1 cellular context compared by ENCODE assay signal in genomic region chr3:152268501-152269422, GRCh38.
TF ChIP-seq lines count a peak whose summit lies in the region.

Gene MBNL1 (plus strand): TSS chr3:152268929. CDS start chr3:152300194, 31,265 bp downstream.

TF ChIP-seq in K562, 482 proteins besides CTCF, POLR2A, EP300 and RAD21 (continued from another document and continues in another):
- TF ChIP-seq PATZ1 (CRISPR knock-in tag; IDR thresholded peaks at IDR 0.05; ENCODE audit: borderline replicate concordance), result no peak
- no peak for TF ChIP-seq NFIX (CRISPR knock-in tag; IDR thresholded peaks at IDR 0.05; ENCODE audit: low read depth)
- no peak for TF ChIP-seq ASH1L (IDR thresholded peaks at IDR 0.05; ENCODE audit: borderline replicate concordance, low read depth, partially characterized antibody)
- TF ChIP-seq ZBTB43 (CRISPR knock-in tag; IDR thresholded peaks at IDR 0.05), result no peak; the same call in 1 of the 2 replicates
- peak; percentile 83 for TF ChIP-seq SUPT5H (IDR thresholded peaks at IDR 0.05)
- TF ChIP-seq ZNF589 (CRISPR knock-in tag; IDR thresholded peaks at IDR 0.05; ENCODE audit: low read depth), result peak; percentile 62; the same call in 1 of the 2 replicates
- TF ChIP-seq ZNF699 (CRISPR knock-in tag; IDR thresholded peaks at IDR 0.05; ENCODE audit: insufficient replicate concordance), result no peak
- no peak for TF ChIP-seq SMC3 (conservative IDR thresholded peaks at IDR 0.05; ENCODE audit: insufficient read depth, low read depth, low read length)
- TF ChIP-seq ZNF318 (IDR thresholded peaks at IDR 0.05; ENCODE audit: borderline replicate concordance in 1 of 2, low read depth in 1 of 2), result no peak
- no peak for TF ChIP-seq ETS2 (tag; IDR thresholded peaks at IDR 0.05; ENCODE audit: borderline replicate concordance, poor library complexity, severe bottlenecking)
- TF ChIP-seq ATF7 (IDR thresholded peaks at IDR 0.05), result peak; percentile 98
- no peak for TF ChIP-seq ZNF77 (CRISPR knock-in tag; IDR thresholded peaks at IDR 0.05)
- TF ChIP-seq ZNF140 (CRISPR knock-in tag; IDR thresholded peaks at IDR 0.05), result no peak
- 0 out of 2 replicates have a peak, but pooled peaks have one; percentile 8 for TF ChIP-seq MAFK (IDR thresholded peaks at IDR 0.05; ENCODE audit: low read length)
- TF ChIP-seq TGIF2 (CRISPR knock-in tag; IDR thresholded peaks at IDR 0.05), result no peak
- TF ChIP-seq NR2F6 (CRISPR knock-in tag; IDR thresholded peaks at IDR 0.05), result no peak
- no peak for TF ChIP-seq TCF15 (CRISPR knock-in tag; IDR thresholded peaks at IDR 0.05)
- TF ChIP-seq ZBTB12 (CRISPR knock-in tag; IDR thresholded peaks at IDR 0.05), result no peak
- TF ChIP-seq FOXK2 (conservative IDR thresholded peaks at IDR 0.05 in 1 of 2, IDR thresholded peaks at IDR 0.05 in 1 of 2; ENCODE audit: low read depth in 2 of 2), result peak in 1 of 2 experiments; percentile 97; a peak in 2 of 4 replicates
- peak; percentile 83 for TF ChIP-seq KDM5B (IDR thresholded peaks at IDR 0.05; ENCODE audit: insufficient replicate concordance, low read depth, low read length)
- peak; percentile 96 for TF ChIP-seq ZBED1 (IDR thresholded peaks at IDR 0.05)
- no peak for TF ChIP-seq PHF20 (IDR thresholded peaks at IDR 0.05; ENCODE audit: partially characterized antibody)
- TF ChIP-seq ETV5 (CRISPR knock-in tag; IDR thresholded peaks at IDR 0.05; ENCODE audit: low read depth), result peak; percentile 94
- peak; percentile 70; the same call in 1 of the 2 replicates for TF ChIP-seq PML (IDR thresholded peaks at IDR 0.05; ENCODE audit: low read length)
- TF ChIP-seq ZC3H4 (CRISPR knock-in tag; IDR thresholded peaks at IDR 0.05; ENCODE audit: borderline replicate concordance), result no peak
- no peak for TF ChIP-seq HINFP (tag; conservative IDR thresholded peaks at IDR 0.05; ENCODE audit: low read depth)
- TF ChIP-seq ZNF324 (CRISPR knock-in tag; IDR thresholded peaks at IDR 0.05), result no peak
- peak; percentile 87 for TF ChIP-seq ELF1 (tag; IDR thresholded peaks at IDR 0.05)
- peak; percentile 53; the same call in 1 of the 2 replicates for TF ChIP-seq CREB3L1 (IDR thresholded peaks at IDR 0.05; ENCODE audit: borderline replicate concordance, low read depth)
- no peak for TF ChIP-seq ZNF184 (CRISPR knock-in tag; IDR thresholded peaks at IDR 0.05)
- no peak for TF ChIP-seq THRAP3 (IDR thresholded peaks at IDR 0.05; ENCODE audit: borderline replicate concordance)
- no peak for TF ChIP-seq BCL6 (CRISPR knock-in tag; IDR thresholded peaks at IDR 0.05)
- TF ChIP-seq GTF2A2 (tag; IDR thresholded peaks at IDR 0.05), result no peak
- TF ChIP-seq ZBTB7A (IDR thresholded peaks at IDR 0.05; ENCODE audit: borderline replicate concordance, control insufficient read depth, low read depth, low read length), result no peak; the same call in 1 of the 2 replicates
- no peak; the same call in 1 of the 2 replicates for TF ChIP-seq GTF2E2 (tag; IDR thresholded peaks at IDR 0.05)
- TF ChIP-seq SIRT6 (IDR thresholded peaks at IDR 0.05; ENCODE audit: low read depth, low read length), result no peak
- no peak for TF ChIP-seq TSC22D4 (tag; IDR thresholded peaks at IDR 0.05)
- no peak for TF ChIP-seq TRIM24 (IDR thresholded peaks at IDR 0.05)
- TF ChIP-seq BHLHE40 (IDR thresholded peaks at IDR 0.05; ENCODE audit: low read length), result peak; percentile 34; the same call in 1 of the 2 replicates
- no peak for TF ChIP-seq YBX1 (IDR thresholded peaks at IDR 0.05)
- TF ChIP-seq RBM39 (optimal IDR thresholded peaks at IDR 0.05; ENCODE audit: low read depth, low read length), result peak; percentile 27
- TF ChIP-seq MCM3 (IDR thresholded peaks at IDR 0.05), result no peak
- no peak for TF ChIP-seq ZNF696 (CRISPR knock-in tag; conservative IDR thresholded peaks at IDR 0.05)
